ENCODE assay signal across 9 cellular contexts in the genomic region with DNA sequence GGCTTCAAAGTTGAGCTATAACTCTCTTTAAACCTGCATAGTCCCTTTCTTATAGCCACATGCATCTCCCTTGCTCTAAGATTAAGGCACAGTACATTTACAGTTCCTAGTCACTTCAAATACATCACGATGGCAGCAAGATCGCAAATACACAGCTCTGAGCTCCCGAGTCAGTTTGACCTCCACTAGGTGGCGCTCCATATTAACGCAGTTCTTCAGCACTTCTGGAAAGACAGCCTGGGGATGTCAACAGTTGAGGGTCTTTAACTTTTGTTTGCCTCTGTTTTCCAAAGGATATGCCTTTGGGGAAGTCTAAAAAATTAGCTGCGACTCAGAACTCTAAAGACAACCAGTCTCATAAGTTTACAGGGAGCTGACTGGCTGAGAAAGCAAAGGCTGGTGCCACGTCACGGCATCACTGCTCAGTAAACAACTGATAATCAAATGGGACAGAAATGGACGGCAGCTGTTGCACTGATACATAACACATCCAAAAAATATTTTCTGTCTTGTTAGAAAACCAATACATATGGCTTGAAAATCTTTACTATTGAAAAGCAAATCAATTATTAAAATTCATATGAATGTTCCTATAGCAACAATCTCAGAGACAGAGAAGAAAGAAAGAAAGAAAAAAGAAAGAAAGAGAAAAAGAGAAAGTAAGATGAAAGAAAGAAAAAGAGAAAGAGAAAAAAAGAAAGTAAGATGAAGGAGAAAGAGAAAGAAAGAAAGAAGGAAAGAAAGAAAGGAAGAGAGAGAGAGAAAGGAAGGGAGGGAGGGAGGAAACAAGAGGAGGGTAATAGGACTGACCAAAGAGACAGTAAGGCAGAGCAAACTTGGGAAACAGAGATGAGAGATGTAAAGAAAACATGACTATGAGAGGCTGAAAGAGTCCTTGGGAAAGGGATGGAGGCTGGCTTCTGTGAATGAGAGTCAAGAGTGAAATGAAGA.
DNase-seq lines count a peak whose midpoint lies in the region; ATAC-seq, FAIRE-seq and TF ChIP-seq lines count a peak whose summit lies in the region.
"Had no signal": no experiment of that assay in that cellular context is flagged by ENCODE, and none has a peak within 500 bp of the region (broad histone marks: within the 10 kb centered on the region; RNA-seq: fewer than 3 reads in every experiment).

No MANE protein-coding gene starts in this region.

- H3K4me1 Mint-ChIP-seq in type B pancreatic cell (ENCODE audit: unreplicated experiment), result peaks cover 16% of the 10 kb centered on the region

- H3K36me3 ChIP-seq in lung (ENCODE audit: control insufficient read depth in 2 of 2, insufficient read depth in 2 of 2, low read length in 2 of 2), result no peaks in the 10 kb centered on the region
- H3K36me3 ChIP-seq: BLaER1 treated with 17β-estradiol and CSF1 and Interleukin-3, amounts not matched to agents 10 nM and 100 nM had no signal

- no peaks in the 10 kb centered on the region for H3K4me1 ChIP-seq in lung (ENCODE audit: control insufficient read depth in 2 of 2, insufficient read depth in 2 of 2, low read length in 2 of 2)
- H3K4me1 ChIP-seq: BLaER1 treated with 17β-estradiol and CSF1 and Interleukin-3, amounts not matched to agents 10 nM and 100 nM had no signal

- no peak for FAIRE-seq in RCC 7860 (lab: Jason Lieb, UNC)

- peak overlapping the region in 24 of 59 donors; percentile 2 to 56 (median 33) for H3K4me3 ChIP-seq in dorsolateral prefrontal cortex
- H3K4me3 ChIP-seq in lung, result no peak overlapping the region
- H3K4me3 ChIP-seq: BLaER1 treated with 17β-estradiol and CSF1 and Interleukin-3, amounts not matched to agents 10 nM and 100 nM had no signal

- ATAC-seq in GM19455 (IDR thresholded peaks at IDR 0.05; ENCODE audit: unreplicated experiment) (peak; percentile 78), HG03565 (IDR thresholded peaks at IDR 0.05; ENCODE audit: unreplicated experiment) (peak; percentile 82), lung (ENCODE audit: insufficient read depth, low FRiP score) (no peak)

- peaks cover 0 to 2% (median 0%) of the 10 kb centered on the region in 45 donors for H3K27me3 ChIP-seq in dorsolateral prefrontal cortex
- H3K27me3 ChIP-seq in lung (ENCODE audit: control insufficient read depth, insufficient read depth), result no peaks in the 10 kb centered on the region
- H3K27me3 ChIP-seq: BLaER1 treated with 17β-estradiol and CSF1 and Interleukin-3, amounts not matched to agents 10 nM and 100 nM had no signal

- no peaks in the 10 kb centered on the region for H3K9me3 ChIP-seq in lung (ENCODE audit: control insufficient read depth in 2 of 2, insufficient read depth in 1 of 2, low read length in 1 of 2)
- H3K9me3 ChIP-seq: BLaER1 treated with 17β-estradiol and CSF1 and Interleukin-3, amounts not matched to agents 10 nM and 100 nM had no signal

- WGBS in lung, 2 donors, result 19 to 28% methylated on average over 9 of the region's 9 CpGs

- no peak overlapping the region for H3K27ac Mint-ChIP-seq in type B pancreatic cell

- H3K27ac ChIP-seq in dorsolateral prefrontal cortex (no peak overlapping the region), lung (ENCODE audit: low read depth in 1 of 2, low read length in 1 of 2) (no peak overlapping the region)
- H3K27ac ChIP-seq: BLaER1 treated with 17β-estradiol and CSF1 and Interleukin-3, amounts not matched to agents 10 nM and 100 nM had no signal

- H3K9me3 Mint-ChIP-seq in type B pancreatic cell, result no peaks in the 10 kb centered on the region

- no peaks in the 10 kb centered on the region for H3K36me3 Mint-ChIP-seq in type B pancreatic cell

- H3K4me3 Mint-ChIP-seq in type B pancreatic cell, result no peak overlapping the region

- H3K27me3 Mint-ChIP-seq in type B pancreatic cell, result peaks cover 18% of the 10 kb centered on the region

- DNase-seq in NCI-H146 (lab: John Stamatoyannopoulos, UW) (peak; percentile 41), NCI-H146 treated with DMSO at 0.1 percent for 48 hours (lab: John Stamatoyannopoulos, UW; ENCODE audit: unreplicated experiment) (no peak), RCC 7860 (ENCODE audit: low spot score) (peak; percentile 25), dorsolateral prefrontal cortex (peak in 9 of 10 donors; percentile 29 to 85 (median 67)), lung (ENCODE audit: low spot score) (peak; percentile 53), type B pancreatic cell (ENCODE audit: extremely low spot score, unreplicated experiment) (peak; percentile 72)

- TF ChIP-seq CTCF in dorsolateral prefrontal cortex (IDR thresholded peaks at IDR 0.05 in 54 of 56, conservative IDR thresholded peaks at IDR 0.05 in 2 of 56; ENCODE audit: low read depth in 1 of 56, partially characterized antibody in 56 of 56) (peak; percentile 63 to 92 (median 85)), lung (IDR thresholded peaks at IDR 0.05; ENCODE audit: control extremely low read depth, extremely low read depth) (peak; percentile 30), type B pancreatic cell (conservative IDR thresholded peaks at IDR 0.05) (peak; percentile 94)

- intact Hi-C loops in dorsolateral prefrontal cortex (cut with DNase I), result loop anchor here in 1 of 2 donors (5.0 kb wide), 1 partner anchor 1111 kb away; no protein-coding TSS in a partner anchor

Comparison
In these comparisons a context has a peak if more than half of its experiments do, and no peak if none do; other contexts are left out.
1. CTCF ChIP-seq: peak in every context shown above with its lines; median percentile 94 in type B pancreatic cell; 85 in dorsolateral prefrontal cortex; 30 in lung.